1 cellular context compared by ENCODE assay signal in genomic region chr17:48647964-48648245, GRCh38.
TF ChIP-seq lines count a peak whose summit lies in the region.

No MANE protein-coding gene starts in this region.

TF ChIP-seq in GM12878, 131 proteins besides CTCF, POLR2A, EP300 and RAD21:
- TF ChIP-seq EED (IDR thresholded peaks at IDR 0.05; ENCODE audit: low read depth) (no peak), EZH2 (IDR thresholded peaks at IDR 0.05; ENCODE audit: borderline replicate concordance, control insufficient read depth, low read depth, low read length) (no peak), PAX8 (IDR thresholded peaks at IDR 0.05) (no peak), RB1 (IDR thresholded peaks at IDR 0.05; ENCODE audit: borderline replicate concordance) (no peak), NFXL1 (IDR thresholded peaks at IDR 0.05; ENCODE audit: borderline replicate concordance) (no peak), SMC3 (IDR thresholded peaks at IDR 0.05; ENCODE audit: borderline replicate concordance, low read length) (no peak), STAT3 (IDR thresholded peaks at IDR 0.05; ENCODE audit: low read depth, low read length) (no peak), SUZ12 (IDR thresholded peaks at IDR 0.05; ENCODE audit: unreplicated experiment) (no peak), USF2 (IDR thresholded peaks at IDR 0.05; ENCODE audit: borderline replicate concordance, low read depth, low read length) (no peak), IKZF2 (IDR thresholded peaks at IDR 0.05) (no peak), ZNF217 (IDR thresholded peaks at IDR 0.05) (no peak), CBX3 (IDR thresholded peaks at IDR 0.05; ENCODE audit: borderline replicate concordance, low read depth) (no peak), ZNF384 (IDR thresholded peaks at IDR 0.05; ENCODE audit: borderline replicate concordance, low read depth, low read length) (no peak), NKRF (conservative IDR thresholded peaks at IDR 0.05) (no peak), JUND (IDR thresholded peaks at IDR 0.05; ENCODE audit: low read depth, low read length) (no peak), CREB1 (IDR thresholded peaks at IDR 0.05; ENCODE audit: low read depth) (no peak), NFYA (IDR thresholded peaks at IDR 0.05; ENCODE audit: borderline replicate concordance, low read depth, low read length) (no peak)
TF ChIP-seq in GM12878: peak in this region for 0.
